17 cellular contexts compared by ENCODE assay signal in the genomic region with DNA sequence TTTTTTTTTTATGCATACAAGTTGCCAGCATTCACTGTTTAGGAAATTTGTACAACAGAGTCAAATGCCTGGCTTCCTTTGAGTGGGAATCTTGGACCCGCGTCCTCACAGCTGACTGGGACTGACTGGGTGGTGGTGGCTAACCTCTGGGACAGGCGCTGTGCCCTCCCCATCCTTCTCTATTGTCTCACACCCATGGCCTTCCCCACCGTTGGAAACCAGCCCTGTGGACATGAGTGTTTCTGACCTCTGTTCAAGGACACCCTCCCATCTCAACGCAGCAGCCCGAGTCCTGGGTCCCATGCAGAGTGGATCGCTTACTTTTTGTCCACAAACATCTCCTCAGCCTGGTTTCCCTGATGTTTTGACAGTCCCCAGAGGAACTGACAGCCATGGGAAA.
DNase-seq lines count a peak whose midpoint lies in the region; ATAC-seq and TF ChIP-seq lines count a peak whose summit lies in the region.
"Had no signal": no experiment of that assay in that cellular context is flagged by ENCODE, and none has a peak within 500 bp of the region (broad histone marks: within the 10 kb centered on the region; RNA-seq: fewer than 3 reads in every experiment).

No MANE protein-coding gene starts in this region.

- DNase-seq in caudate nucleus (lab: John Stamatoyannopoulos, UW) = no peak
- peak in 1 of 2 donors; percentile 47 for DNase-seq in heart right ventricle
- no peak for DNase-seq in neural progenitor cell (ENCODE audit: low spot score)
- DNase-seq in stimulated activated naive CD4-positive, alpha-beta T cell treated with Interleukin-2 at 50 U/mL for 16 hours (lab: John Stamatoyannopoulos, UW) = no peak
- no peak for DNase-seq in effector CD8-positive, alpha-beta T cell (lab: John Stamatoyannopoulos, UW)
- DNase-seq: activated CD4-positive, alpha-beta T cell treated with anti-CD3 and anti-CD28 coated beads for 1 hour; erythroblast; NCI-H1694; NCI-H524; stimulated activated CD4-positive, alpha-beta T cell treated with anti-CD3 and anti-CD28 coated beads, Interleukin-4, amount 100 ng/mL, for 4 hours; T-cell had no signal

- no peaks in the 10 kb centered on the region for H3K79me2 ChIP-seq in neural progenitor cell (ENCODE audit: low read depth)

- peaks cover 62% of the 10 kb centered on the region for H3K4me1 Mint-ChIP-seq in neural progenitor cell
- H3K4me1 Mint-ChIP-seq: stimulated activated memory B cell treated with anti-CD40 and anti-IgM and Interleukin-4, amounts not matched to agents 10 μg/mL and 1 μg/mL and 100 μg/mL, for 72 hours had no signal

- intact Hi-C loops in heart right ventricle (cut with DNase I) = loop anchor here in 5 of 10 donors (2.0 to 5.0 kb wide), 5 partner anchors 21 to 55 kb away; no protein-coding TSS in a partner anchor

- H3K4me3 ChIP-seq in heart right ventricle (no peak overlapping the region), neural progenitor cell (no peak overlapping the region)

- peaks cover 7% of the 10 kb centered on the region for H4K20me1 ChIP-seq in neural progenitor cell (ENCODE audit: low read depth)

- H3F3A ChIP-seq in neural progenitor cell (ENCODE audit: low read depth) = peaks cover 13% of the 10 kb centered on the region

- ATAC-seq in heart right ventricle (peak in 6 of 8 donors; percentile 1 to 25 (median 8)), GM18870 (IDR thresholded peaks at IDR 0.05; ENCODE audit: unreplicated experiment) (no peak), GM18498 (IDR thresholded peaks at IDR 0.05; ENCODE audit: unreplicated experiment) (no peak)
- ATAC-seq: Panc1; stimulated activated memory B cell treated with anti-CD40 and anti-IgM and Interleukin-4, amounts not matched to agents 10 μg/mL and 1 μg/mL and 100 μg/mL, for 72 hours; T-cell had no signal

- H3K27ac Mint-ChIP-seq in neural progenitor cell = peak overlapping the region; percentile 46
- H3K27ac Mint-ChIP-seq: activated naive CD8-positive, alpha-beta T cell; stimulated activated memory B cell treated with anti-CD40 and anti-IgM and Interleukin-4, amounts not matched to agents 10 μg/mL and 1 μg/mL and 100 μg/mL, for 72 hours; T-cell had no signal

- H3K9me3 ChIP-seq in heart right ventricle = no peaks in the 10 kb centered on the region
- H3K9me3 ChIP-seq in neural progenitor cell (ENCODE audit: low read depth) = no peaks in the 10 kb centered on the region

- peaks cover 0 to 60% (median 8%) of the 10 kb centered on the region in 9 donors for H3K36me3 ChIP-seq in heart right ventricle
- H3K36me3 ChIP-seq in neural progenitor cell = no peaks in the 10 kb centered on the region

- TF ChIP-seq CTCF in heart right ventricle (IDR thresholded peaks at IDR 0.05) (no peak), neural progenitor cell (IDR thresholded peaks at IDR 0.05) (no peak)

- H3K27me3 ChIP-seq in heart right ventricle (no peaks in the 10 kb centered on the region), neural progenitor cell (no peaks in the 10 kb centered on the region)

- WGBS in heart right ventricle, 2 donors = 35 to 41% methylated on average over 7 of the region's 7 CpGs

- H3K9me3 Mint-ChIP-seq in neural progenitor cell = no peaks in the 10 kb centered on the region
- H3K9me3 Mint-ChIP-seq: stimulated activated memory B cell treated with anti-CD40 and anti-IgM and Interleukin-4, amounts not matched to agents 10 μg/mL and 1 μg/mL and 100 μg/mL, for 72 hours; T-cell had no signal

- H3K4me1 ChIP-seq in heart right ventricle = peaks cover 47 to 71% (median 65%) of the 10 kb centered on the region in 9 donors
- H3K4me1 ChIP-seq in neural progenitor cell = peaks cover 54% of the 10 kb centered on the region

- peak overlapping the region; percentile 60 for H3K27ac ChIP-seq in caudate nucleus (ENCODE audit: low read depth, low read length)
- H3K27ac ChIP-seq in heart right ventricle = peak overlapping the region; percentile 75 to 94 (median 88)
- H3K27ac ChIP-seq in neural progenitor cell = no peak overlapping the region
- peak overlapping the region; percentile 67 for H3K27ac ChIP-seq in temporal lobe (ENCODE audit: low read depth, low read length)

- H3K4me2 ChIP-seq in neural progenitor cell = no peak overlapping the region

- peaks cover 5% of the 10 kb centered on the region for H3K27me3 Mint-ChIP-seq in neural progenitor cell (ENCODE audit: insufficient read depth, low read depth)
- H3K27me3 Mint-ChIP-seq: activated naive CD8-positive, alpha-beta T cell; stimulated activated memory B cell treated with anti-CD40 and anti-IgM and Interleukin-4, amounts not matched to agents 10 μg/mL and 1 μg/mL and 100 μg/mL, for 72 hours; T-cell had no signal

- peaks cover 21% of the 10 kb centered on the region for H3K36me3 Mint-ChIP-seq in neural progenitor cell
- H3K36me3 Mint-ChIP-seq: stimulated activated memory B cell treated with anti-CD40 and anti-IgM and Interleukin-4, amounts not matched to agents 10 μg/mL and 1 μg/mL and 100 μg/mL, for 72 hours had no signal

- H3K9ac ChIP-seq in neural progenitor cell = no peak overlapping the region

- no peak overlapping the region for H3K4me3 Mint-ChIP-seq in neural progenitor cell
- H3K4me3 Mint-ChIP-seq: activated naive CD8-positive, alpha-beta T cell; stimulated activated memory B cell treated with anti-CD40 and anti-IgM and Interleukin-4, amounts not matched to agents 10 μg/mL and 1 μg/mL and 100 μg/mL, for 72 hours; T-cell had no signal

- no peak overlapping the region for H2AFZ ChIP-seq in neural progenitor cell (replicated peaks)

Comparison
In these comparisons a context has a peak if more than half of its experiments do, and no peak if none do; other contexts are left out.
1. ATAC-seq: peak in heart right ventricle (6 of 8); none in GM18870 (single experiment) and GM18498 (single experiment).